ENCODE assay signal across 8 cellular contexts in the genomic region with DNA sequence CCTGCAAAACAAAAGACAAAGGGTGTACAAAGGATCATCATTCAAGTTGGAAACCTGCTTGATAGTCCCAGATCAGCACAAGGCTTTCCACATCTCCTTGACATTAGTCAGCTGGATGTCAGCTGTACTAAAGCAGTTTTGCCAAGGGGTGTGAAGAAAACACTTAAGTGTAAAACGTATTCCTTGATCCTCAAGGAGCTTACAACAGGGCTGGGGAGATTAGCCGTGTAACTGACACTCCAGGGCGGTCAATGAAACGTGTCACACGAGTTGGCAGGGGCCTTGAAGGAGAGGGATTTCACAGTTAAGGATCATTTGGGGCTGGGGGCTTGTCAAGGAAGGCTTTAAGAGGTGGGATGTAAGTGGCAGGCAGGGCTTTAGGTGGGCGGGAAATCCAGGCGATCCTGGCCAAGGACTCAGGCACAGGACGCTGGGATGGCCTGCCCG. TPM values are rescaled to one million over a fixed set of nuclear protein-coding genes. Genes with fewer than 3 reads are reported as not detected.
A peak's percentile ranks its signal among the peaks of the same experiment; 100 is the strongest.
DNase-seq lines count a peak whose midpoint lies in the region; ATAC-seq and TF ChIP-seq lines count a peak whose summit lies in the region.

No MANE protein-coding gene starts in this region.

- H3K4me1 ChIP-seq in colonic mucosa (no peaks in the 10 kb centered on the region), mesendoderm (ENCODE audit: control insufficient read depth, low read depth, low read length) (peaks cover 4% of the 10 kb centered on the region), vagina (peaks cover 22% of the 10 kb centered on the region)

- peak overlapping the region; percentile 93 to 94 for H3K4me3 Mint-ChIP-seq in CD14-positive monocyte

- no peaks in the 10 kb centered on the region for H3K79me2 ChIP-seq in mesendoderm (ENCODE audit: control insufficient read depth, insufficient read depth, low read length)

- H3K4me3 ChIP-seq in LNCaP clone FGC (ENCODE audit: low read depth, low read length) (peak overlapping the region; percentile 90), colonic mucosa (peak overlapping the region; percentile 81), mesendoderm (ENCODE audit: low read length) (no peak overlapping the region), vagina (peak overlapping the region; percentile 72 to 98)

- H3K9ac ChIP-seq in colonic mucosa (ENCODE audit: low read depth in 2 of 2, low read length in 2 of 2) = peak overlapping the region; percentile 47 to 70
- peak overlapping the region; percentile 83 for H3K9ac ChIP-seq in mesendoderm (ENCODE audit: low read length)

- no peak overlapping the region for H2AK5ac ChIP-seq in mesendoderm (ENCODE audit: low read length)

- no peaks in the 10 kb centered on the region for H3K79me1 ChIP-seq in mesendoderm (ENCODE audit: low read length)

- no peak for TF ChIP-seq POLR2A in vagina (IDR thresholded peaks at IDR 0.05)

- intact Hi-C loops in CD14-positive monocyte (cut with micrococcal nuclease) = no loop called here
- intact Hi-C loops in colonic mucosa (cut with DNase I) = no loop called here
- intact Hi-C loops in vagina (cut with DNase I) = loop anchor here (10.0 kb wide), 1 partner anchor 1940 kb away; no protein-coding TSS in a partner anchor

- H4K8ac ChIP-seq in mesendoderm (ENCODE audit: low read depth, low read length) = no peak overlapping the region

- H3K4me2 ChIP-seq in mesendoderm (ENCODE audit: low read length) = peak overlapping the region; percentile 45

- peak overlapping the region; percentile 97 for H3K56ac ChIP-seq in mesendoderm (ENCODE audit: low read length)

- no CpG with 5 or more reads among the region's 9 CpGs for WGBS in mesendoderm (ENCODE audit: extremely low coverage, insufficient coverage, low lambda C conversion rate)

- no peak overlapping the region for H4K5ac ChIP-seq in mesendoderm (ENCODE audit: low read length)

- DNase-seq in CD14-positive monocyte (ENCODE audit: low spot score) = no peak
- no peak for DNase-seq in LNCaP clone FGC (ENCODE audit: low read depth)
- no peak for DNase-seq in colonic mucosa
- no peak for DNase-seq in mesendoderm
- peak in 1 of 2 donors; percentile 87 for DNase-seq in vagina (ENCODE audit: extremely low spot score in 2 of 2)
- DNase-seq in NOMO-1 treated with DMSO at 0.1 percent for 48 hours (lab: John Stamatoyannopoulos, UW; ENCODE audit: unreplicated experiment) = no peak

- no peak overlapping the region for H2BK120ac ChIP-seq in mesendoderm (ENCODE audit: low read depth, low read length)

- TF ChIP-seq CTCF in CD14-positive monocyte (IDR thresholded peaks at IDR 0.05) = no peak
- TF ChIP-seq CTCF in LNCaP clone FGC (IDR thresholded peaks at IDR 0.05; ENCODE audit: control insufficient read depth, extremely low read depth, insufficient read depth) = no peak
- TF ChIP-seq CTCF in colonic mucosa (IDR thresholded peaks at IDR 0.05) = no peak
- no peak for TF ChIP-seq CTCF in vagina (IDR thresholded peaks at IDR 0.05)

- H2BK15ac ChIP-seq in mesendoderm (replicated peaks; ENCODE audit: low read depth) = no peak overlapping the region

- H3K4ac ChIP-seq in mesendoderm (ENCODE audit: low read depth, low read length) = no peak overlapping the region

- H3K4me1 Mint-ChIP-seq in CD14-positive monocyte = peaks cover 45% of the 10 kb centered on the region

- H3K23ac ChIP-seq in mesendoderm (ENCODE audit: low read length) = no peak overlapping the region

- H3K36me3 ChIP-seq in colonic mucosa (no peaks in the 10 kb centered on the region), mesendoderm (ENCODE audit: control insufficient read depth, insufficient read depth, low read length) (no peaks in the 10 kb centered on the region), vagina (no peaks in the 10 kb centered on the region)

- H3K9me3 Mint-ChIP-seq in CD14-positive monocyte = peaks cover 0 to 2% (median 0%) of the 10 kb centered on the region in 7 donors

- H3K9me3 ChIP-seq in colonic mucosa (no peaks in the 10 kb centered on the region), vagina (no peaks in the 10 kb centered on the region)

- peaks cover 0 to 2% of the 10 kb centered on the region in 2 donors for H3K36me3 Mint-ChIP-seq in CD14-positive monocyte

- peak overlapping the region in 6 of 7 donors; percentile 2 to 94 (median 68) for H3K27ac Mint-ChIP-seq in CD14-positive monocyte

- H3K27me3 ChIP-seq in colonic mucosa = no peaks in the 10 kb centered on the region
- H3K27me3 ChIP-seq in mesendoderm (ENCODE audit: insufficient read depth, low read length, poor library complexity) = no peaks in the 10 kb centered on the region
- H3K27me3 ChIP-seq in vagina = no peaks in the 10 kb centered on the region

- H3K18ac ChIP-seq in mesendoderm (ENCODE audit: low read length) = peak overlapping the region; percentile 11

- no peaks in the 10 kb centered on the region for H3K27me3 Mint-ChIP-seq in CD14-positive monocyte (ENCODE audit: low read depth in 3 of 3)

- H3K27ac ChIP-seq in colonic mucosa (no peak overlapping the region), mesendoderm (ENCODE audit: low read depth, low read length) (no peak overlapping the region), vagina (peak overlapping the region; percentile 84)

- H2BK5ac ChIP-seq in mesendoderm (ENCODE audit: low read length) = no peak overlapping the region

- no peak for ATAC-seq in HG02938 (IDR thresholded peaks at IDR 0.05; ENCODE audit: unreplicated experiment)
- ATAC-seq in GM18511 (IDR thresholded peaks at IDR 0.05; ENCODE audit: unreplicated experiment) = no peak

RNA-seq across cellular contexts. Expression of a gene that starts 0.4 kb away (rescaled TPM):
- 1 to 10 TPM; 2.2 to 4.0 TPM for polyA plus RNA-seq in CD14-positive monocyte
- total RNA-seq in colonic mucosa (1 to 10 TPM; 2.4 to 2.6 TPM), vagina (13.3 TPM)
- 8.6 TPM for polyA plus RNA-seq in mesendoderm (2013, experiment 1 of 2)
- polyA plus RNA-seq in mesendoderm (2013, experiment 2 of 2) = 8.6 TPM
